9 cellular contexts compared by ENCODE assay signal in genomic region chr15:76185716-76186115, GRCh38.
DNase-seq lines count a peak whose midpoint lies in the region; ATAC-seq and TF ChIP-seq lines count a peak whose summit lies in the region.
"Had no signal": no experiment of that assay in that cellular context is flagged by ENCODE, and none has a peak within 500 bp of the region (broad histone marks: within the 10 kb centered on the region; RNA-seq: fewer than 3 reads in every experiment).

No MANE protein-coding gene starts in this region.

- no peak overlapping the region for H3K4me3 ChIP-seq in fibroblast of pulmonary artery (replicated peaks; ENCODE audit: low read depth, low read length)
- no peak overlapping the region for H3K4me3 ChIP-seq in stomach
- H3K4me3 ChIP-seq: BLaER1 treated with 17β-estradiol and CSF1 and Interleukin-3, amounts not matched to agents 10 nM and 100 nM had no signal

- ATAC-seq in HG03135 (IDR thresholded peaks at IDR 0.05; ENCODE audit: unreplicated experiment) = no peak

- intact Hi-C loops in stomach (cut with DNase I; ENCODE audit: low total_unique reads) = no loop called here

- peaks cover 0 to 11% (median 10%) of the 10 kb centered on the region in 4 donors for H3K4me1 ChIP-seq in stomach

- H3K9me3 ChIP-seq in stomach = no peaks in the 10 kb centered on the region

- H3K27me3 ChIP-seq in stomach = peaks cover 0 to 64% (median 0%) of the 10 kb centered on the region in 3 donors
- H3K27me3 ChIP-seq: BLaER1 treated with 17β-estradiol and CSF1 and Interleukin-3, amounts not matched to agents 10 nM and 100 nM had no signal

- TF ChIP-seq POLR2A in stomach (IDR thresholded peaks at IDR 0.05) = no peak

- TF ChIP-seq EP300 in stomach (IDR thresholded peaks at IDR 0.05) = no peak

- WGBS in stomach, 5 donors = 34 to 59% (median 38%) methylated on average over 3 of the region's 3 CpGs

- peak; percentile 19 for DNase-seq in NCI-H1092 treated with DMSO at 0.1 percent for 48 hours (lab: John Stamatoyannopoulos, UW)
- no peak for DNase-seq in NCI-H1092 (lab: John Stamatoyannopoulos, UW)
- DNase-seq in HPDE6-E6E7 (ENCODE audit: extremely low spot score) = peak; percentile 60
- DNase-seq in RPMI7951 (ENCODE audit: low read depth) = peak; percentile 84
- peak; percentile 78 for DNase-seq in fibroblast of pulmonary artery (ENCODE audit: low read depth)
- DNase-seq in stomach = peak; percentile 49
- DNase-seq in activated effector memory CD4-positive, alpha-beta T cell treated with anti-CD3 and anti-CD28 coated beads, Interleukin-2, amount 50 U/mL, for 16 hours = no peak

- TF ChIP-seq CTCF in fibroblast of pulmonary artery (IDR thresholded peaks at IDR 0.05; ENCODE audit: low read length, missing control alignments) = peak; percentile 72
- peak in 5 of 7 experiments; percentile 19 to 59 (median 47) for TF ChIP-seq CTCF in stomach (IDR thresholded peaks at IDR 0.05)

- no peak overlapping the region for H3K27ac ChIP-seq in stomach
- H3K27ac ChIP-seq: BLaER1 treated with 17β-estradiol and CSF1 and Interleukin-3, amounts not matched to agents 10 nM and 100 nM had no signal

- H3K36me3 ChIP-seq in stomach = no peaks in the 10 kb centered on the region
- H3K36me3 ChIP-seq: BLaER1 treated with 17β-estradiol and CSF1 and Interleukin-3, amounts not matched to agents 10 nM and 100 nM had no signal

Comparison
In these comparisons a context has a peak if more than half of its experiments do, and no peak if none do; other contexts are left out.
1. DNase-seq: peak in NCI-H1092 treated with DMSO at 0.1 percent for 48 hours (single experiment), HPDE6-E6E7 (single experiment), RPMI7951 (single experiment), fibroblast of pulmonary artery (single experiment) and stomach (single experiment); none in NCI-H1092 (single experiment) and activated effector memory CD4-positive, alpha-beta T cell treated with anti-CD3 and anti-CD28 coated beads, Interleukin-2, amount 50 U/mL, for 16 hours (single experiment).